ENCODE assay signal across 8 cellular contexts in the genomic region with DNA sequence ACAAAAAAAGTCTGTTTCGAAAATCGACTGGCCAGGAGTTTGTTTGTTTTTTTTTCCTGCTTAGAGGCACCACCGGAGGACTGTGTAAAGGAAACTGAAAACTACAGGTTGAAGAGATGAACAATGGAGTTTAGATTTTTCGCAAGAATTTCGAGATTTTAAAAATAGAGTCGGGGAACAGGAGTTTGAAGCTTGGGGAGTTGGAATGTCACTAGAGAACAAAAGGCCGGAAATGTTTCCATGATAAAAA. TPM values are rescaled to one million over a fixed set of nuclear protein-coding genes. Genes with fewer than 3 reads are reported as not detected.
DNase-seq lines count a peak whose midpoint lies in the region; ATAC-seq lines count a peak whose summit lies in the region.

No MANE protein-coding gene starts in this region.

- peak overlapping the region; percentile 80 for H3K4me3 ChIP-seq in CD8-positive, alpha-beta memory T cell (ENCODE audit: low read length)
- H3K4me3 ChIP-seq in NT2/D1 (ENCODE audit: insufficient read length, low read depth) = peak overlapping the region; percentile 72
- peak overlapping the region; percentile 75 for H3K4me3 ChIP-seq in effector memory CD4-positive, alpha-beta T cell (ENCODE audit: insufficient read depth, low read depth, low read length, poor library complexity, severe bottlenecking)
- peak overlapping the region; percentile 97 to 98 for H3K4me3 ChIP-seq in neuronal stem cell (ENCODE audit: low read length in 2 of 2)

- peaks cover 4% of the 10 kb centered on the region for H3K79me1 ChIP-seq in neuronal stem cell (ENCODE audit: low read depth, low read length)

- H2BK12ac ChIP-seq in neuronal stem cell (ENCODE audit: low read length) = no peak overlapping the region

- H3K4me3 Mint-ChIP-seq in CD8-positive, alpha-beta memory T cell = peak overlapping the region; percentile 88 to 96 (median 93)

- no peak overlapping the region for H4K8ac ChIP-seq in neuronal stem cell (ENCODE audit: low read depth, low read length)

- no peak overlapping the region for H2BK120ac ChIP-seq in neuronal stem cell (ENCODE audit: low read depth, low read length)

- POLR2A ChIA-PET in CD8-positive, alpha-beta memory T cell (lab: Charles Lee) = interaction anchor here (0.7 to 1.0 kb wide), 3 partner anchors 8 to 296 kb away, joined by 3 to 5 read pairs (median 3); no protein-coding TSS in a partner anchor

- peaks cover 37% of the 10 kb centered on the region for H3K4me1 ChIP-seq in CD8-positive, alpha-beta memory T cell (ENCODE audit: insufficient read depth, low read length)
- no peaks in the 10 kb centered on the region for H3K4me1 ChIP-seq in NT2/D1 (ENCODE audit: insufficient read depth, insufficient read length)
- peaks cover 3% of the 10 kb centered on the region for H3K4me1 ChIP-seq in effector memory CD4-positive, alpha-beta T cell (ENCODE audit: control insufficient read depth, insufficient read depth, low read length, poor library complexity, severe bottlenecking)
- peaks cover 2 to 15% of the 10 kb centered on the region in 2 donors for H3K4me1 ChIP-seq in neuronal stem cell (ENCODE audit: control insufficient read depth in 2 of 2, insufficient read depth in 1 of 2, low read depth in 1 of 2, low read length in 2 of 2)

- no peak overlapping the region for H4K91ac ChIP-seq in neuronal stem cell (ENCODE audit: low read depth, low read length, poor library complexity)

- CTCF ChIA-PET in CD8-positive, alpha-beta memory T cell (lab: Charles Lee) = interaction anchor here (0.7 to 1.4 kb wide), 9 partner anchors 9 to 145 kb away, joined by 3 to 5 read pairs (median 3); no protein-coding TSS in a partner anchor

- H3K9me3 Mint-ChIP-seq in CD8-positive, alpha-beta memory T cell = no peaks in the 10 kb centered on the region

- peak overlapping the region; percentile 81 to 99 (median 94) for H3K27ac Mint-ChIP-seq in CD8-positive, alpha-beta memory T cell

- H3K36me3 Mint-ChIP-seq in CD8-positive, alpha-beta memory T cell = peaks cover 0 to 10% (median 0%) of the 10 kb centered on the region in 3 donors

- no peak overlapping the region for H2BK5ac ChIP-seq in neuronal stem cell (ENCODE audit: low read length)

- H2BK15ac ChIP-seq in neuronal stem cell (ENCODE audit: low read length) = no peak overlapping the region

- peaks cover 46 to 64% (median 62%) of the 10 kb centered on the region in 3 donors for H3K4me1 Mint-ChIP-seq in CD8-positive, alpha-beta memory T cell

- H3K4ac ChIP-seq in neuronal stem cell (ENCODE audit: low read length) = no peak overlapping the region

- H3K18ac ChIP-seq in neuronal stem cell (ENCODE audit: low read length) = no peak overlapping the region

- H3K27me3 Mint-ChIP-seq in CD8-positive, alpha-beta memory T cell = peaks cover 0 to 3% of the 10 kb centered on the region in 2 donors

- H3K14ac ChIP-seq in neuronal stem cell (ENCODE audit: low read length) = no peak overlapping the region

- peak overlapping the region; percentile 87 for H3K9ac ChIP-seq in NT2/D1 (ENCODE audit: insufficient read length, low read depth)
- H3K9ac ChIP-seq in neuronal stem cell (ENCODE audit: low read depth, low read length, poor library complexity) = no peak overlapping the region

- peak overlapping the region; percentile 83 for H3K27ac ChIP-seq in CD8-positive, alpha-beta memory T cell (ENCODE audit: low read depth, low read length)
- H3K27ac ChIP-seq in effector memory CD4-positive, alpha-beta T cell (ENCODE audit: insufficient read depth, low read length, poor library complexity, severe bottlenecking) = peak overlapping the region; percentile 85
- peak overlapping the region; percentile 71 for H3K27ac ChIP-seq in neuronal stem cell (replicated peaks; ENCODE audit: low read length)

- no peak overlapping the region for H2AFZ ChIP-seq in neuronal stem cell (ENCODE audit: low read length)

- H3K36me3 ChIP-seq in CD8-positive, alpha-beta memory T cell (ENCODE audit: insufficient read depth, low read length) = no peaks in the 10 kb centered on the region
- H3K36me3 ChIP-seq in NT2/D1 (ENCODE audit: insufficient read depth, insufficient read length, low read length) (no peaks in the 10 kb centered on the region), neuronal stem cell (replicated peaks in 1 of 2; ENCODE audit: control insufficient read depth in 2 of 2, insufficient read depth in 2 of 2, low read length in 2 of 2) (peaks cover 0 to 29% of the 10 kb centered on the region in 2 donors)
- H3K36me3 ChIP-seq in effector memory CD4-positive, alpha-beta T cell (ENCODE audit: control insufficient read depth, insufficient read depth, low read length) = no peaks in the 10 kb centered on the region

- DNase-seq in CD8-positive, alpha-beta memory T cell = no peak
- DNase-seq in NT2/D1 (ENCODE audit: low read depth, low spot score) (no peak), neuronal stem cell (ENCODE audit: low spot score) (no peak), NCI-H1092 treated with DMSO at 0.1 percent for 48 hours (lab: John Stamatoyannopoulos, UW) (no peak), pons (ENCODE audit: low spot score) (no peak), NCI-H774 (lab: John Stamatoyannopoulos, UW) (no peak)
- DNase-seq in effector memory CD4-positive, alpha-beta T cell = no peak

- H2AK5ac ChIP-seq in neuronal stem cell (ENCODE audit: low read depth, low read length) = no peak overlapping the region

- H3K9me3 ChIP-seq in CD8-positive, alpha-beta memory T cell (ENCODE audit: low read length) = no peaks in the 10 kb centered on the region
- H3K9me3 ChIP-seq in NT2/D1 (ENCODE audit: insufficient read depth, low read length) = no peaks in the 10 kb centered on the region
- H3K9me3 ChIP-seq in effector memory CD4-positive, alpha-beta T cell (ENCODE audit: control insufficient read depth, low read length) = no peaks in the 10 kb centered on the region
- H3K9me3 ChIP-seq in neuronal stem cell (replicated peaks in 1 of 2; ENCODE audit: control insufficient read depth in 2 of 2, insufficient read depth in 1 of 2, low read depth in 1 of 2, low read length in 2 of 2) = peaks cover 0 to 4% of the 10 kb centered on the region in 2 donors

- WGBS in neuronal stem cell (ENCODE audit: extremely low coverage in 2 of 2, insufficient read length in 2 of 2, insufficient replicate concordance in 1 of 2), 2 donors = no CpG with 5 or more reads among the region's 7 CpGs

- H3K23ac ChIP-seq in neuronal stem cell (ENCODE audit: low read depth, low read length, poor library complexity) = no peak overlapping the region

- no peak for ATAC-seq in GM18868 (IDR thresholded peaks at IDR 0.05; ENCODE audit: unreplicated experiment)

- H3K4me2 ChIP-seq in neuronal stem cell (ENCODE audit: insufficient read depth, low read length, poor library complexity, severe bottlenecking) = peak overlapping the region; percentile 58

- no peaks in the 10 kb centered on the region for H3K27me3 ChIP-seq in CD8-positive, alpha-beta memory T cell (ENCODE audit: insufficient read depth, low read length, poor library complexity, severe bottlenecking)
- H3K27me3 ChIP-seq in NT2/D1 (ENCODE audit: insufficient read depth, insufficient read length) (no peaks in the 10 kb centered on the region), neuronal stem cell (ENCODE audit: control insufficient read depth in 3 of 3, insufficient read depth in 3 of 3, low read depth in 1 of 3, low read length in 3 of 3) (no peaks in the 10 kb centered on the region)
- H3K27me3 ChIP-seq in effector memory CD4-positive, alpha-beta T cell (replicated peaks; ENCODE audit: control insufficient read depth, insufficient read depth, low read length, poor library complexity, severe bottlenecking) = no peaks in the 10 kb centered on the region

RNA-seq across cellular contexts. Expression of a gene that starts 1.8 kb away (rescaled TPM):
- 10 to 100 TPM; 56.5 to 58.8 TPM for total RNA-seq in CD8-positive, alpha-beta memory T cell
- polyA plus RNA-seq in CD8-positive, alpha-beta memory T cell = 27.5 TPM
- 174 TPM for polyA plus RNA-seq in neuronal stem cell (2013, experiment 1 of 2)
- 177 TPM for polyA plus RNA-seq in neuronal stem cell (2013, experiment 2 of 2)
